Comparison of ENCODE assay signal across 17 cellular contexts in the genomic region with DNA sequence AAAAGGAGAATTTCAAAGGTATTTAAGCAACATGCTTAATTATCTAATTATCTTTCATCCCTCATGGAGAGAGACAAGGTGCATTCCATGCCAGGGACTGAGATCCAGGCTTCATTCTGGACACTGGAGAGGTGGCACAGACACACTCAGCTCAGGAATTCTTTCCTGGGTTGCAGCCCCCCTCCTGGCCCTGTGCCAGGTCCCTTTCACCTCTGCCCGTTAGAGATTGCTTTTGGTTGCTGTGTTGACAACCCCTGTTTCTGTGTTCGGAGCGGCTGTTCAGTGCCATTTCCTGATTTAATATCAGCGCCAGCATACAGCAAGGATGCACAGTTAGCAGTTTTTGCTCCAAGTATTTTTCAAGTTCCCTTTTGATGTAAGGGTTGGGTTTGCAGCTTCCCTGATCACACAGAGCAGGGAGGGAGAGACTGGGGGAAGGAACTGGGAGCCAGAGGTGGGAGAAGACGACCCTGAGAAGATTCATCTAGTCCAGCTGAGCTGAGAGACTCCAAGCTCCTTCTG. TPM values are rescaled to one million over a fixed set of nuclear protein-coding genes. Genes with fewer than 3 reads are reported as not detected.
A peak's percentile ranks its signal among the peaks of the same experiment; 100 is the strongest.
DNase-seq lines count a peak whose midpoint lies in the region; ATAC-seq, FAIRE-seq and TF ChIP-seq lines count a peak whose summit lies in the region.
"Had no signal": no experiment of that assay in that cellular context is flagged by ENCODE, and none has a peak within 500 bp of the region (broad histone marks: within the 10 kb centered on the region; RNA-seq: fewer than 3 reads in every experiment).

No MANE protein-coding gene starts in this region.

- TF ChIP-seq RAD21 in HepG2 (CRISPR knock-in tag; IDR thresholded peaks at IDR 0.05) = no peak

- H3K4me2 ChIP-seq in HepG2 (ENCODE audit: low read depth, low read length) (no peak overlapping the region), parathyroid adenoma (ENCODE audit: low read length) (peak overlapping the region; percentile 58), PC-3 (ENCODE audit: low read length) (no peak overlapping the region)
- H3K4me2 ChIP-seq: BLaER1 had no signal

- H3K36me3 ChIP-seq in right atrium auricular region = no peaks in the 10 kb centered on the region
- no peaks in the 10 kb centered on the region for H3K36me3 ChIP-seq in SK-N-MC (ENCODE audit: insufficient read depth, low read length)
- H3K36me3 ChIP-seq in HepG2 (replicated peaks in 1 of 2; ENCODE audit: control insufficient read depth in 1 of 2, insufficient read depth in 2 of 2, low read length in 2 of 2) = no peaks in the 10 kb centered on the region
- no peaks in the 10 kb centered on the region for H3K36me3 ChIP-seq in parathyroid adenoma (ENCODE audit: control insufficient read depth, insufficient read depth, low read length)
- H3K36me3 ChIP-seq in PC-3 (ENCODE audit: low read depth, low read length) = no peaks in the 10 kb centered on the region
- H3K36me3 ChIP-seq: BLaER1 had no signal

- DNase-seq in Right ventricle myocardium inferior (ENCODE audit: missing footprints) = no peak
- no peak for DNase-seq in right atrium auricular region (ENCODE audit: low spot score)
- DNase-seq in SK-N-MC (ENCODE audit: low read depth, low spot score) = no peak
- no peak for DNase-seq in HepG2 (ENCODE audit: low spot score)
- DNase-seq in NCI-H1417 (lab: John Stamatoyannopoulos, UW) = no peak
- no peak for DNase-seq in PC-3
- no peak for DNase-seq in activated naive CD4-positive, alpha-beta T cell (lab: John Stamatoyannopoulos, UW)
- DNase-seq: AML-193; CD4-positive, CD25-positive, alpha-beta regulatory T cell; DMS53; GF-D8; H7 had no signal

- H3K9me2 ChIP-seq in PC-3 (replicated peaks; ENCODE audit: low read length) = no peaks in the 10 kb centered on the region

- POLR2A ChIA-PET in HepG2 (lab: Yijun Ruan, JAX) = no interaction called here
- POLR2A ChIA-PET in PC-3 (lab: Charles Lee; ENCODE audit: unreplicated experiment) = no interaction called here

- H3K9ac ChIP-seq in SK-N-MC (ENCODE audit: insufficient read length) (no peak overlapping the region), HepG2 (ENCODE audit: insufficient read depth, low read depth, low read length) (no peak overlapping the region), parathyroid adenoma (no peak overlapping the region), PC-3 (ENCODE audit: low read length) (no peak overlapping the region)
- H3K9ac ChIP-seq: BLaER1 had no signal

- TF ChIP-seq POLR2A in HepG2 (IDR thresholded peaks at IDR 0.05; ENCODE audit: insufficient read depth in 1 of 2, low read depth in 2 of 2, low read length in 2 of 2) = no peak

- intact Hi-C loops in Right ventricle myocardium inferior (cut with DNase I) (loop anchor here (10.0 kb wide), 1 partner anchor 1583 kb away; no protein-coding TSS in a partner anchor), HepG2 (cut with micrococcal nuclease; ENCODE audit: unreplicated experiment) (loop anchor here (10.0 kb wide), 2 partner anchors 1433 to 1583 kb away; no protein-coding TSS in a partner anchor), PC-3 (cut with micrococcal nuclease) (no loop called here)

- H3K27me3 ChIP-seq in right atrium auricular region (peaks cover 0 to 7% of the 10 kb centered on the region in 2 donors), HepG2 (ENCODE audit: control insufficient read depth in 1 of 2, insufficient read depth in 2 of 2, low read length in 2 of 2) (0 out of 5 replicates have a peak, but pooled peaks cover 0 to 6% of the 10 kb centered on the region in 2 experiments), parathyroid adenoma (ENCODE audit: control insufficient read depth, insufficient read depth, low read length) (no peaks in the 10 kb centered on the region), PC-3 (ENCODE audit: low read length) (0 out of 2 replicates have a peak, but pooled peaks cover 5% of the 10 kb centered on the region)

- no peak for TF ChIP-seq EP300 in HepG2 (IDR thresholded peaks at IDR 0.05; ENCODE audit: low read depth in 2 of 2, low read length in 2 of 2)
- TF ChIP-seq EP300 in HepG2 (CRISPR knock-in tag; IDR thresholded peaks at IDR 0.05; ENCODE audit: borderline replicate concordance) = no peak

- H3K4me3 ChIP-seq in right atrium auricular region (no peak overlapping the region), SK-N-MC (peak overlapping the region; percentile 19), HepG2 (replicated peaks in 1 of 3; ENCODE audit: insufficient read depth in 1 of 3, low read depth in 2 of 3, low read length in 3 of 3) (no peak overlapping the region), parathyroid adenoma (ENCODE audit: low read depth, low read length) (peak overlapping the region; percentile 32), PC-3 (ENCODE audit: low read length) (no peak overlapping the region)
- H3K4me3 ChIP-seq: BLaER1 had no signal

- peaks cover 0 to 2% of the 10 kb centered on the region in 2 donors for H3K4me1 ChIP-seq in right atrium auricular region
- no peaks in the 10 kb centered on the region for H3K4me1 ChIP-seq in HepG2 (ENCODE audit: insufficient read depth, low read length)
- peaks cover 91% of the 10 kb centered on the region for H3K4me1 ChIP-seq in parathyroid adenoma
- no peaks in the 10 kb centered on the region for H3K4me1 ChIP-seq in PC-3 (ENCODE audit: insufficient read depth, low read length)
- H3K4me1 ChIP-seq: BLaER1 had no signal

- 42% methylated on average over 5 of the region's 5 CpGs for WGBS in HepG2 (ENCODE audit: low lambda C conversion rate)

- TF ChIP-seq CTCF in right atrium auricular region (IDR thresholded peaks at IDR 0.05) (no peak), HepG2 (CRISPR knock-in tag; IDR thresholded peaks at IDR 0.05) (no peak), parathyroid adenoma (IDR thresholded peaks at IDR 0.05) (no peak), PC-3 (conservative IDR thresholded peaks at IDR 0.05; ENCODE audit: low read depth, low read length) (no peak)

- no TSS peak for BruUV-seq in HepG2 (replicated peaks; lab: Mats Ljungman, UMichigan)
- BruUV-seq in PC-3 (replicated peaks; lab: Mats Ljungman, UMichigan) = no TSS peak

- ATAC-seq in Right ventricle myocardium inferior (peak; percentile 49), HepG2 (no peak), PC-3 (no peak)

- H3K79me2 ChIP-seq in HepG2 (ENCODE audit: insufficient read depth, low read length) (no peaks in the 10 kb centered on the region), parathyroid adenoma (peaks cover 21% of the 10 kb centered on the region), PC-3 (ENCODE audit: low read length) (no peaks in the 10 kb centered on the region)

- CTCF ChIA-PET in HepG2 (lab: Yijun Ruan, JAX; ENCODE audit: low intra/inter-chr PET ratio, low total read pairs) (no interaction called here), PC-3 (lab: Charles Lee) (no interaction called here)

- in situ Hi-C loops in HepG2 (cut with HindIII; ENCODE audit: extremely low pct_ligation_motif_present, low pct_unique_long_range_greater_than_20kb) = loop anchor here (10.0 kb wide), 1 partner anchor 1423 kb away; no protein-coding TSS in a partner anchor

- H4K20me1 ChIP-seq in HepG2 (ENCODE audit: insufficient read depth, low read length) = no peaks in the 10 kb centered on the region
- H4K20me1 ChIP-seq in PC-3 (ENCODE audit: low read length) = no peaks in the 10 kb centered on the region

- H3K27ac ChIP-seq in right atrium auricular region (no peak overlapping the region), SK-N-MC (no peak overlapping the region), HepG2 (ENCODE audit: extremely low read length, insufficient read depth, low read length) (no peak overlapping the region), parathyroid adenoma (peak overlapping the region; percentile 98), PC-3 (ENCODE audit: low read length) (no peak overlapping the region)
- H3K27ac ChIP-seq: 22Rv1, BLaER1, HL-60 had no signal

- no peak for FAIRE-seq in HepG2 (lab: Jason Lieb, UNC)
- FAIRE-seq: GM19239 had no signal

- H3F3A ChIP-seq in PC-3 (ENCODE audit: low read length, unreplicated experiment) = no peaks in the 10 kb centered on the region

- no peaks in the 10 kb centered on the region for H3K9me3 ChIP-seq in right atrium auricular region
- no peaks in the 10 kb centered on the region for H3K9me3 ChIP-seq in SK-N-MC (ENCODE audit: low read depth, low read length)
- H3K9me3 ChIP-seq in HepG2 (ENCODE audit: low read length) = no peaks in the 10 kb centered on the region
- H3K9me3 ChIP-seq in parathyroid adenoma (ENCODE audit: control insufficient read depth, low read length) = no peaks in the 10 kb centered on the region
- no peaks in the 10 kb centered on the region for H3K9me3 ChIP-seq in PC-3 (ENCODE audit: low read length)

- H2AFZ ChIP-seq in HepG2 (ENCODE audit: low read length) = no peak overlapping the region
- no peak overlapping the region for H2AFZ ChIP-seq in parathyroid adenoma
- H2AFZ ChIP-seq in PC-3 (ENCODE audit: low read length) = no peak overlapping the region

TF ChIP-seq in HepG2, 621 proteins besides CTCF, POLR2A, EP300 and RAD21 (continues in another document):
- TF ChIP-seq ELF4 (CRISPR knock-in tag; IDR thresholded peaks at IDR 0.05; ENCODE audit: borderline replicate concordance) = no peak

RNA-seq across cellular contexts. Expression of a gene that starts 8.5 kb away (rescaled TPM):
- 17.7 TPM for total RNA-seq in Right ventricle myocardium inferior
- 10 to 100 TPM; 14.2 to 31.7 TPM for total RNA-seq in right atrium auricular region
- 0.11 and 0.18 TPM in 2 replicates for total RNA-seq in HepG2 (2016; rRNA removed; fragmentation: Illumina TruSeq; extraction: Trizol)
- total RNA-seq in HepG2 (2016; cell fraction: cytosol; rRNA removed; fragmentation: Illumina TruSeq; extraction: Trizol; ENCODE audit: low read depth) = not detected in 2 replicates
- 0.06 and 0.27 TPM in 2 replicates for total RNA-seq in HepG2 (2016; cell fraction: insoluble cytoplasmic fraction; rRNA removed; fragmentation: Illumina TruSeq; extraction: Trizol)
- 0.03 and 0.09 TPM in 2 replicates for total RNA-seq in HepG2 (2016; cell fraction: membrane; rRNA removed; fragmentation: Illumina TruSeq; extraction: Trizol)
- total RNA-seq in HepG2 (2016; cell fraction: nucleus; rRNA removed; fragmentation: Illumina TruSeq; extraction: Trizol) = 0.13 and 0.25 TPM in 2 replicates
- polyA plus RNA-seq in HepG2 (2011; rRNA removed) = 0.08 and 0.14 TPM in 2 replicates
- polyA plus RNA-seq in HepG2 (2011; cell fraction: cytosol; rRNA removed) = 0.04 and 0.10 TPM in 2 replicates
- polyA plus RNA-seq in HepG2 (2011; cell fraction: nucleus; rRNA removed) = 0.14 and 0.24 TPM in 2 replicates
- polyA plus RNA-seq in HepG2 (2012) = 0.11 and 0.28 TPM in 2 replicates
- not detected in 2 replicates for polyA plus RNA-seq in HepG2 (2016; cell fraction: cytosol; fragmentation: Illumina TruSeq; extraction: Trizol; ENCODE audit: low read depth)
- 0.26 and 0.32 TPM in 2 replicates for polyA plus RNA-seq in HepG2 (2016; cell fraction: insoluble cytoplasmic fraction; fragmentation: Illumina TruSeq; extraction: Trizol; ENCODE audit: low read depth)
- 0.05 and 0.07 TPM in 2 replicates for polyA plus RNA-seq in HepG2 (2016; cell fraction: membrane; fragmentation: Illumina TruSeq; extraction: Trizol; ENCODE audit: low read depth)
- 0.39 and 0.52 TPM in 2 replicates for polyA plus RNA-seq in HepG2 (2016; cell fraction: nucleus; fragmentation: Illumina TruSeq; extraction: Trizol; ENCODE audit: insufficient read depth, low read depth)
- 0.06 and 0.98 TPM in 2 replicates for polyA minus RNA-seq in HepG2 (2011; rRNA and poly(A)+ RNA removed; ENCODE audit: low replicate concordance)
- polyA minus RNA-seq in HepG2 (2011; cell fraction: cytosol; rRNA and poly(A)+ RNA removed) = 0.18 and 0.20 TPM in 2 replicates
- 0.12 and 0.13 TPM in 2 replicates for polyA minus RNA-seq in HepG2 (2011; cell fraction: nucleus; rRNA and poly(A)+ RNA removed)
- total RNA-seq in PC-3 (2014; rRNA removed) = 0.04 TPM in 1 of 2 replicates, not detected in the other
- total RNA-seq: CD4-positive, CD25-positive, alpha-beta regulatory T cell had no signal

Comparison
In these comparisons a context has a peak if more than half of its experiments do, and no peak if none do; other contexts are left out.
1. H3K4me3 ChIP-seq: peak in SK-N-MC (single experiment) and parathyroid adenoma (single experiment); none in right atrium auricular region (0 of 2), HepG2 (0 of 3) and PC-3 (single experiment).
2. RNA of a gene that starts 8.5 kb away (total RNA-seq): 14.2 to 31.7 TPM in right atrium auricular region and 17.7 TPM in Right ventricle myocardium inferior (single experiment); 0.03 to 0.27 TPM in HepG2 and 0.04 TPM in PC-3; every median in the first group is over 10 times any median in the second.